2 cellular contexts compared by ENCODE assay signal in genomic region chr15:39783244-39783820, GRCh38.
TF ChIP-seq lines count a peak whose summit lies in the region.

No MANE protein-coding gene starts in this region.

TF ChIP-seq in H1, 55 proteins besides CTCF, POLR2A, EP300 and RAD21:
- TF ChIP-seq RXRA (IDR thresholded peaks at IDR 0.05; ENCODE audit: insufficient read depth, low read depth, low read length) (no peak), CTBP2 (IDR thresholded peaks at IDR 0.05; ENCODE audit: borderline replicate concordance, insufficient read depth, insufficient read length, low read length) (no peak), ZNF274 (IDR thresholded peaks at IDR 0.05; ENCODE audit: borderline replicate concordance, extremely low read depth, low read length) (no peak), CBX8 (IDR thresholded peaks at IDR 0.05; ENCODE audit: borderline replicate concordance, low read depth, low read length) (no peak), SP4 (IDR thresholded peaks at IDR 0.05; ENCODE audit: low read length) (no peak), SRF (IDR thresholded peaks at IDR 0.05; ENCODE audit: low read depth, low read length) (no peak), E2F6 (IDR thresholded peaks at IDR 0.05) (no peak), POLR2AphosphoS5 (IDR thresholded peaks at IDR 0.05; ENCODE audit: low read depth, low read length) (no peak), KDM4A (IDR thresholded peaks at IDR 0.05; ENCODE audit: low read depth, low read length, severe bottlenecking) (no peak), JUN (IDR thresholded peaks at IDR 0.05; ENCODE audit: low read depth, low read length) (no peak), TAF1 (IDR thresholded peaks at IDR 0.05; ENCODE audit: low read depth, low read length) (no peak), JUND (IDR thresholded peaks at IDR 0.05; ENCODE audit: low read length) (no peak), SIRT6 (IDR thresholded peaks at IDR 0.05; ENCODE audit: low read length) (no peak), TEAD4 (IDR thresholded peaks at IDR 0.05; ENCODE audit: low read depth, low read length) (no peak)
- TF ChIP-seq, protein P1, sequence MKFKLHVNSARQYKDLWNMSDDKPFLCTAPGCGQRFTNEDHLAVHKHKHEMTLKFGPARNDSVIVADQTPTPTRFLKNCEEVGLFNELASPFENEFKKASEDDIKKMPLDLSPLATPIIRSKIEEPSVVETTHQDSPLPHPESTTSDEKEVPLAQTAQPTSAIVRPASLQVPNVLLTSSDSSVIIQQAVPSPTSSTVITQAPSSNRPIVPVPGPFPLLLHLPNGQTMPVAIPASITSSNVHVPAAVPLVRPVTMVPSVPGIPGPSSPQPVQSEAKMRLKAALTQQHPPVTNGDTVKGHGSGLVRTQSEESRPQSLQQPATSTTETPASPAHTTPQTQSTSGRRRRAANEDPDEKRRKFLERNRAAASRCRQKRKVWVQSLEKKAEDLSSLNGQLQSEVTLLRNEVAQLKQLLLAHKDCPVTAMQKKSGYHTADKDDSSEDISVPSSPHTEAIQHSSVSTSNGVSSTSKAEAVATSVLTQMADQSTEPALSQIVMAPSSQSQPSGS (IDR thresholded peaks at IDR 0.05; ENCODE audit: low read length), result no peak

TF ChIP-seq in neural cell, 6 proteins besides CTCF, POLR2A, EP300 and RAD21:
- TF ChIP-seq MXI1 (conservative IDR thresholded peaks at IDR 0.05; ENCODE audit: poor library complexity, severe bottlenecking), result no peak
